In genomic region chr1:173862769-173863223, GRCh38 we compare ENCODE assay signal across 7 cellular contexts. TPM values are rescaled to one million over a fixed set of nuclear protein-coding genes. Genes with fewer than 3 reads are reported as not detected.
DNase-seq lines count a peak whose midpoint lies in the region; ATAC-seq, FAIRE-seq and TF ChIP-seq lines count a peak whose summit lies in the region.
"Had no signal": no experiment of that assay in that cellular context is flagged by ENCODE, and none has a peak within 500 bp of the region (broad histone marks: within the 10 kb centered on the region; RNA-seq: fewer than 3 reads in every experiment).

No MANE protein-coding gene starts in this region.

- TF ChIP-seq CTCF in GM12878 (IDR thresholded peaks at IDR 0.05 in 2 of 3, conservative IDR thresholded peaks at IDR 0.05 in 1 of 3; ENCODE audit: control insufficient read depth in 2 of 3, extremely low read depth in 1 of 3, insufficient read depth in 1 of 3, low read depth in 3 of 3, low read length in 3 of 3), result no peak
- no peak for TF ChIP-seq CTCF in spleen (IDR thresholded peaks at IDR 0.05 in 8 of 11, conservative IDR thresholded peaks at IDR 0.05 in 3 of 11)

- H3K4me1 ChIP-seq in Karpas-422 (ENCODE audit: low read length) (peaks cover 23% of the 10 kb centered on the region), GM12878 (ENCODE audit: control insufficient read depth, insufficient read depth, low read length) (peaks cover 4% of the 10 kb centered on the region; the same call in 1 of the 2 replicates), spleen (peaks cover 28 to 50% (median 36%) of the 10 kb centered on the region in 6 donors)

- FAIRE-seq in GM12878 (lab: Jason Lieb, UNC), result no peak

- intact Hi-C loops in GM12878 (cut with micrococcal nuclease; ENCODE audit: unreplicated experiment), result loop anchor here (10.0 kb wide), 2 partner anchors 142 to 352 kb away; no protein-coding TSS in a partner anchor
- intact Hi-C loops in spleen (cut with DNase I; ENCODE audit: low total_unique reads), result loop anchor here (10.0 kb wide), 1 partner anchor 72 kb away; no protein-coding TSS in a partner anchor
- intact Hi-C loops in left colon (cut with DNase I, micrococcal nuclease), result no loop called here

- no TSS peak for BruUV-seq in GM12878 (replicated peaks; lab: Mats Ljungman, UMichigan)

- SMC1A ChIA-PET in GM12878 (lab: Charles Lee; ENCODE audit: uncharacterized antibody, unreplicated experiment), result interaction anchor here (1.2 to 1.7 kb wide), 2 partner anchors 24 to 33 kb away, joined by 3 to 5 read pairs; no protein-coding TSS in a partner anchor

- WGBS in GM12878 (ENCODE audit: insufficient coverage, insufficient replicate concordance, low lambda C conversion rate, missing lambda C conversion rate), result 18% methylated on average over 8 of the region's 8 CpGs
- 60 to 75% (median 68%) methylated on average over 8 of the region's 8 CpGs for WGBS in spleen, 5 donors

- H4K20me1 ChIP-seq in Karpas-422 (ENCODE audit: insufficient read depth, low read depth, low read length) (peaks cover 41% of the 10 kb centered on the region), GM12878 (ENCODE audit: control insufficient read depth, insufficient read depth) (no peaks in the 10 kb centered on the region)

- no peak overlapping the region for H3K4me3 ChIP-seq in Karpas-422 (ENCODE audit: low read length)
- H3K4me3 ChIP-seq in GM12878, result peak overlapping the region; percentile 81; the same call in 1 of the 2 replicates
- no peak overlapping the region for H3K4me3 ChIP-seq in spleen

- DNase-seq in CMK (ENCODE audit: low read depth), result peak; percentile 56
- peak; percentile 65 for DNase-seq in Karpas-422
- no peak for DNase-seq in GM12878 (ENCODE audit: low read depth, low spot score)
- no peak for DNase-seq in spleen
- no peak for DNase-seq in left colon
- DNase-seq in activated CD4-positive, CD25-positive, alpha-beta regulatory T cell (lab: John Stamatoyannopoulos, UW), result no peak

- TF ChIP-seq RAD21 in GM12878 (IDR thresholded peaks at IDR 0.05; ENCODE audit: insufficient read depth, low read depth, low read length), result no peak

- H3K9me3 ChIP-seq in Karpas-422 (ENCODE audit: low read length) (no peaks in the 10 kb centered on the region), GM12878 (replicated peaks; ENCODE audit: control insufficient read depth, insufficient read depth, low read length) (no peaks in the 10 kb centered on the region), spleen (no peaks in the 10 kb centered on the region)

- H3K9ac ChIP-seq in Karpas-422 (ENCODE audit: low read length) (no peak overlapping the region), GM12878 (ENCODE audit: control insufficient read depth, insufficient read depth, low read length) (no peak overlapping the region)

- TF ChIP-seq POLR2A in GM12878 (IDR thresholded peaks at IDR 0.05; ENCODE audit: low read depth, low read length), result no peak
- no peak for TF ChIP-seq POLR2A in spleen (IDR thresholded peaks at IDR 0.05)

- H2AFZ ChIP-seq in Karpas-422 (ENCODE audit: low read length) (no peak overlapping the region), GM12878 (ENCODE audit: control insufficient read depth, low read depth, low read length) (no peak overlapping the region)

- H3K4me2 ChIP-seq in Karpas-422 (ENCODE audit: low read depth, low read length, poor library complexity, severe bottlenecking) (no peak overlapping the region), GM12878 (ENCODE audit: control insufficient read depth, insufficient read depth) (peak overlapping the region; percentile 34; the same call in 1 of the 2 replicates)

- ATAC-seq in GM12878 (peak; percentile 9; the same call in 2 of the 3 replicates), left colon (no peak)

- CTCF ChIA-PET in GM12878 (lab: Yijun Ruan, JAX), result interaction anchor here (2.0 to 3.9 kb wide), 2 partner anchors 38 to 432 kb away, joined by 4 to 15 read pairs; no protein-coding TSS in a partner anchor

- in situ Hi-C loops in GM12878 (cut with MboI), result no loop called here

- H3K27me3 ChIP-seq in Karpas-422 (ENCODE audit: low read length) (no peaks in the 10 kb centered on the region), GM12878 (replicated peaks in 1 of 2; ENCODE audit: control insufficient read depth in 2 of 2, insufficient read depth in 2 of 2, low read length in 1 of 2) (no peaks in the 10 kb centered on the region), spleen (replicated peaks in 1 of 7) (no peaks in the 10 kb centered on the region)

- H3K9me2 ChIP-seq in Karpas-422 (replicated peaks; ENCODE audit: insufficient read depth, low read length), result no peaks in the 10 kb centered on the region

- POLR2A ChIA-PET in GM12878 (lab: Charles Lee), result interaction anchor here (0.7 kb wide), 3 partner anchors 11 to 18 kb away, joined by 3 read pairs; no protein-coding TSS in a partner anchor

- H3K79me2 ChIP-seq in Karpas-422 (ENCODE audit: low read length) (peaks cover 20% of the 10 kb centered on the region), GM12878 (ENCODE audit: control insufficient read depth, insufficient read depth, low read length) (peaks cover 38% of the 10 kb centered on the region)

- peaks cover 50% of the 10 kb centered on the region for H3K36me3 ChIP-seq in Karpas-422 (ENCODE audit: insufficient read depth, low read length)
- peaks cover 4 to 31% of the 10 kb centered on the region in 2 experiments for H3K36me3 ChIP-seq in GM12878 (ENCODE audit: control insufficient read depth in 2 of 2, insufficient read depth in 2 of 2, low read length in 1 of 2)
- peaks cover 0 to 90% (median 59%) of the 10 kb centered on the region in 6 donors for H3K36me3 ChIP-seq in spleen

- H3K27ac ChIP-seq in Karpas-422 (ENCODE audit: low read length) (no peak overlapping the region), GM12878 (ENCODE audit: control insufficient read depth, insufficient read depth) (peak overlapping the region; percentile 25; the same call in 1 of the 2 replicates), spleen (peak overlapping the region in 1 of 8 donors; percentile 16)

- RAD21 ChIA-PET in GM12878 (lab: Charles Lee; ENCODE audit: unreplicated experiment), result interaction anchor here (1.2 kb wide), 1 partner anchor 355 kb away, joined by 3 read pairs; no protein-coding TSS in a partner anchor

- no peak for TF ChIP-seq EP300 in GM12878 (IDR thresholded peaks at IDR 0.05; ENCODE audit: borderline replicate concordance in 1 of 2, control insufficient read depth in 1 of 2, low read depth in 2 of 2, low read length in 2 of 2)

RNA-seq across cellular contexts. Expression of gene GAS5, which starts 5.0 kb away (rescaled TPM):
- 636 and 838 TPM in 2 replicates for total RNA-seq in Karpas-422 (2014; rRNA removed; shearing (Covaris generic); ENCODE audit: low replicate concordance)
- 994 and 1,015 TPM in 2 replicates for total RNA-seq in GM12878 (2013; cell fraction: nucleolus; rRNA removed)
- 597 and 727 TPM in 2 replicates for total RNA-seq in GM12878 (2014; rRNA removed)
- total RNA-seq in GM12878 (2014; rRNA removed; fragmentation: Illumina TruSeq; extraction: Trizol), result 722 and 746 TPM in 2 replicates
- 550 and 569 TPM in 2 replicates for total RNA-seq in GM12878 (2021)
- polyA plus RNA-seq in GM12878 (2011; ENCODE audit: low read depth), result 2,046 TPM
- 1,137 and 1,297 TPM in 2 replicates for polyA plus RNA-seq in GM12878 (2011; rRNA removed)
- polyA plus RNA-seq in GM12878 (2011; cell fraction: cytosol; rRNA removed), result 732 and 962 TPM in 2 replicates
- polyA plus RNA-seq in GM12878 (2011; cell fraction: nucleus; rRNA removed), result 885 and 889 TPM in 2 replicates
- polyA plus RNA-seq in GM12878 (2012), result 815 and 826 TPM in 2 replicates
- 810 and 918 TPM in 2 replicates for polyA plus RNA-seq in GM12878 (2014; fragmentation: Illumina TruSeq; extraction: Trizol)
- polyA plus RNA-seq in GM12878 (2014; fragmentation: Nextera tagmentation; extraction: Ambion mirVana), result 100 to 1,000 TPM; 804 to 930 TPM
- polyA plus RNA-seq in GM12878 (2014; rRNA removed), result 561 and 676 TPM in 2 replicates
- 100 to 1,000 TPM; 289 TPM for polyA plus RNA-seq in GM12878 (2016; fragmentation: Nextera tagmentation; extraction: Ambion mirVana)
- 526 and 827 TPM in 2 replicates for polyA minus RNA-seq in GM12878 (2011; rRNA and poly(A)+ RNA removed)
- 227 and 318 TPM in 2 replicates for polyA minus RNA-seq in GM12878 (2011; cell fraction: cytosol; rRNA and poly(A)+ RNA removed)
- 639 and 957 TPM in 2 replicates for polyA minus RNA-seq in GM12878 (2011; cell fraction: nucleus; rRNA and poly(A)+ RNA removed)
- 100 to 1,000 TPM; 287 to 382 (median 327) TPM for total RNA-seq in spleen
- polyA plus RNA-seq in spleen, result 1,000 to 10,000 TPM in 2 of 3 donors, 100 to 1,000 TPM in 1; 665 to 1,371 (median 1,326) TPM
- total RNA-seq in left colon, result 100 to 1,000 TPM; 241 to 261 TPM

RNA-seq across cellular contexts. Expression of gene ZBTB37, which starts 5.4 kb away (rescaled TPM):
- total RNA-seq in Karpas-422 (2014; rRNA removed; shearing (Covaris generic); ENCODE audit: low replicate concordance), result 9.7 and 15.8 TPM in 2 replicates
- total RNA-seq in GM12878 (2013; cell fraction: nucleolus; rRNA removed), result 36.9 and 37.7 TPM in 2 replicates
- 3.3 and 3.4 TPM in 2 replicates for total RNA-seq in GM12878 (2014; rRNA removed)
- total RNA-seq in GM12878 (2014; rRNA removed; fragmentation: Illumina TruSeq; extraction: Trizol), result 4.7 and 4.8 TPM in 2 replicates
- 5.2 and 5.7 TPM in 2 replicates for total RNA-seq in GM12878 (2021)
- 1.2 TPM for polyA plus RNA-seq in GM12878 (2011; ENCODE audit: low read depth)
- polyA plus RNA-seq in GM12878 (2011; rRNA removed), result 4.9 and 6.7 TPM in 2 replicates
- 2.3 TPM in 2 replicates for polyA plus RNA-seq in GM12878 (2011; cell fraction: cytosol; rRNA removed)
- 6.0 and 7.2 TPM in 2 replicates for polyA plus RNA-seq in GM12878 (2011; cell fraction: nucleus; rRNA removed)
- 1.4 TPM in 2 replicates for polyA plus RNA-seq in GM12878 (2012)
- 2.3 and 3.2 TPM in 2 replicates for polyA plus RNA-seq in GM12878 (2014; fragmentation: Illumina TruSeq; extraction: Trizol)
- polyA plus RNA-seq in GM12878 (2014; fragmentation: Nextera tagmentation; extraction: Ambion mirVana), result under 1 TPM; 0.16 to 0.29 TPM
- polyA plus RNA-seq in GM12878 (2014; rRNA removed), result 1.1 and 1.4 TPM in 2 replicates
- polyA plus RNA-seq in GM12878 (2016; fragmentation: Nextera tagmentation; extraction: Ambion mirVana), result 1 to 10 TPM in 1 of 2 experiments, under 1 TPM in 1; 0.95 to 1.6 TPM
- polyA minus RNA-seq in GM12878 (2011; rRNA and poly(A)+ RNA removed), result 18.6 and 19.6 TPM in 2 replicates
- 2.8 and 3.2 TPM in 2 replicates for polyA minus RNA-seq in GM12878 (2011; cell fraction: cytosol; rRNA and poly(A)+ RNA removed)
- 7.3 and 9.1 TPM in 2 replicates for polyA minus RNA-seq in GM12878 (2011; cell fraction: nucleus; rRNA and poly(A)+ RNA removed)
- 10 to 100 TPM; 16.4 to 29.8 (median 23.4) TPM for total RNA-seq in spleen
- polyA plus RNA-seq in spleen, result 1 to 10 TPM; 1.1 to 2.0 (median 1.3) TPM
- total RNA-seq in left colon, result 1 to 10 TPM; 7.1 to 8.4 TPM

RNA-seq across cellular contexts. Expression of gene CENPL, which starts 38.1 kb away (rescaled TPM):
- total RNA-seq in Karpas-422 (2014; rRNA removed; shearing (Covaris generic); ENCODE audit: low replicate concordance), result 15.5 and 29.3 TPM in 2 replicates
- 18.7 and 21.6 TPM in 2 replicates for total RNA-seq in GM12878 (2013; cell fraction: nucleolus; rRNA removed)
- 27.6 and 31.0 TPM in 2 replicates for total RNA-seq in GM12878 (2014; rRNA removed)
- total RNA-seq in GM12878 (2014; rRNA removed; fragmentation: Illumina TruSeq; extraction: Trizol), result 25.8 and 32.1 TPM in 2 replicates
- total RNA-seq in GM12878 (2021), result 16.5 and 19.3 TPM in 2 replicates
- 9.2 TPM for polyA plus RNA-seq in GM12878 (2011; ENCODE audit: low read depth)
- polyA plus RNA-seq in GM12878 (2011; rRNA removed), result 21.2 and 28.6 TPM in 2 replicates
- 10.7 and 11.3 TPM in 2 replicates for polyA plus RNA-seq in GM12878 (2011; cell fraction: cytosol; rRNA removed)
- polyA plus RNA-seq in GM12878 (2011; cell fraction: nucleus; rRNA removed), result 4.6 and 5.4 TPM in 2 replicates
- 9.1 and 9.9 TPM in 2 replicates for polyA plus RNA-seq in GM12878 (2012)
- 20.8 and 20.9 TPM in 2 replicates for polyA plus RNA-seq in GM12878 (2014; fragmentation: Illumina TruSeq; extraction: Trizol)
- polyA plus RNA-seq in GM12878 (2014; fragmentation: Nextera tagmentation; extraction: Ambion mirVana), result 10 to 100 TPM; 14.9 to 26.7 TPM
- 19.6 and 22.4 TPM in 2 replicates for polyA plus RNA-seq in GM12878 (2014; rRNA removed)
- polyA plus RNA-seq in GM12878 (2016; fragmentation: Nextera tagmentation; extraction: Ambion mirVana), result 10 to 100 TPM; 26.5 to 26.7 TPM
- 20.1 and 21.5 TPM in 2 replicates for polyA minus RNA-seq in GM12878 (2011; rRNA and poly(A)+ RNA removed)
- 9.2 and 9.8 TPM in 2 replicates for polyA minus RNA-seq in GM12878 (2011; cell fraction: cytosol; rRNA and poly(A)+ RNA removed)
- 10.4 and 17.9 TPM in 2 replicates for polyA minus RNA-seq in GM12878 (2011; cell fraction: nucleus; rRNA and poly(A)+ RNA removed)
- 10 to 100 TPM in 2 of 7 donors, 1 to 10 TPM in 5; 4.7 to 22.2 (median 7.9) TPM for total RNA-seq in spleen
- polyA plus RNA-seq in spleen, result 1 to 10 TPM; 2.4 to 5.7 (median 3.8) TPM
- 1 to 10 TPM; 3.2 to 6.8 TPM for total RNA-seq in left colon

RNA-seq across cellular contexts. Expression of gene DARS2, which starts 38.3 kb away (rescaled TPM):
- 23.4 and 39.3 TPM in 2 replicates for total RNA-seq in Karpas-422 (2014; rRNA removed; shearing (Covaris generic); ENCODE audit: low replicate concordance)
- 47.7 and 48.4 TPM in 2 replicates for total RNA-seq in GM12878 (2013; cell fraction: nucleolus; rRNA removed)
- total RNA-seq in GM12878 (2014; rRNA removed) (32.0 and 36.3 TPM in 2 replicates), GM12878 (2014; rRNA removed; fragmentation: Illumina TruSeq; extraction: Trizol) (40.6 and 41.6 TPM in 2 replicates), GM12878 (2021) (32.7 and 35.4 TPM in 2 replicates), spleen (10 to 100 TPM; 12.6 to 23.3 (median 18.2) TPM), left colon (10 to 100 TPM; 24.3 to 27.4 TPM)
- 11.6 TPM for polyA plus RNA-seq in GM12878 (2011; ENCODE audit: low read depth)
- polyA plus RNA-seq in GM12878 (2011; rRNA removed) (65.9 and 80.4 TPM in 2 replicates), GM12878 (2014; fragmentation: Illumina TruSeq; extraction: Trizol) (50.4 and 60.4 TPM in 2 replicates), GM12878 (2014; fragmentation: Nextera tagmentation; extraction: Ambion mirVana) (10 to 100 TPM; 23.9 to 25.2 TPM), GM12878 (2014; rRNA removed) (29.4 and 34.0 TPM in 2 replicates), GM12878 (2016; fragmentation: Nextera tagmentation; extraction: Ambion mirVana) (10 to 100 TPM; 64.2 to 69.7 TPM), spleen (1 to 10 TPM; 4.7 to 7.3 (median 6.8) TPM)
- 40.6 and 43.9 TPM in 2 replicates for polyA plus RNA-seq in GM12878 (2011; cell fraction: cytosol; rRNA removed)
- 32.0 and 33.2 TPM in 2 replicates for polyA plus RNA-seq in GM12878 (2011; cell fraction: nucleus; rRNA removed)
- polyA plus RNA-seq in GM12878 (2012), result 13.2 and 18.8 TPM in 2 replicates
- 52.7 and 59.2 TPM in 2 replicates for polyA minus RNA-seq in GM12878 (2011; rRNA and poly(A)+ RNA removed)
- 17.9 and 21.3 TPM in 2 replicates for polyA minus RNA-seq in GM12878 (2011; cell fraction: cytosol; rRNA and poly(A)+ RNA removed)
- 19.6 and 33.3 TPM in 2 replicates for polyA minus RNA-seq in GM12878 (2011; cell fraction: nucleus; rRNA and poly(A)+ RNA removed)

RNA-seq across cellular contexts. Expression of gene SERPINC1, which starts 54.3 kb away (rescaled TPM):
- total RNA-seq in Karpas-422 (2014; rRNA removed; shearing (Covaris generic); ENCODE audit: low replicate concordance), result 0.26 TPM in 1 of 2 replicates, not detected in the other
- total RNA-seq in GM12878 (2013; cell fraction: nucleolus; rRNA removed), result not detected in 2 replicates
- total RNA-seq in GM12878 (2014; rRNA removed) (not detected in 2 replicates), GM12878 (2014; rRNA removed; fragmentation: Illumina TruSeq; extraction: Trizol) (not detected in 2 replicates), GM12878 (2021) (0.44 and 0.61 TPM in 2 replicates), spleen (under 1 TPM in 2 of 7 donors, not detected in 5; 0.22 to 0.49 TPM), left colon (under 1 TPM in 1 of 2 donors, not detected in 1; 0.49 TPM)
- polyA plus RNA-seq in GM12878 (2011; ENCODE audit: low read depth), result not detected
- polyA plus RNA-seq in GM12878 (2011; rRNA removed) (not detected in 2 replicates), GM12878 (2014; fragmentation: Illumina TruSeq; extraction: Trizol) (not detected in 2 replicates), GM12878 (2014; fragmentation: Nextera tagmentation; extraction: Ambion mirVana) (under 1 TPM in 1 of 2 experiments, not detected in 1; 0.11 TPM), GM12878 (2014; rRNA removed) (not detected in 2 replicates), GM12878 (2016; fragmentation: Nextera tagmentation; extraction: Ambion mirVana) (not detected), spleen (under 1 TPM in 2 of 3 donors, not detected in 1; 0.10 to 0.12 TPM)
- polyA plus RNA-seq in GM12878 (2011; cell fraction: cytosol; rRNA removed), result not detected in 2 replicates
- 0.41 TPM in 1 of 2 replicates, not detected in the other for polyA plus RNA-seq in GM12878 (2011; cell fraction: nucleus; rRNA removed)
- not detected in 2 replicates for polyA plus RNA-seq in GM12878 (2012)
- polyA minus RNA-seq in GM12878 (2011; rRNA and poly(A)+ RNA removed), result not detected in 2 replicates
- not detected in 2 replicates for polyA minus RNA-seq in GM12878 (2011; cell fraction: cytosol; rRNA and poly(A)+ RNA removed)
- not detected in 2 replicates for polyA minus RNA-seq in GM12878 (2011; cell fraction: nucleus; rRNA and poly(A)+ RNA removed)
- total RNA-seq: fibroblast of lung had no signal
- polyA plus RNA-seq: fibroblast of lung had no signal

Comparison
In these comparisons a context has a peak if more than half of its experiments do, and no peak if none do; other contexts are left out.
1. DNase-seq: peak in CMK (single experiment) and Karpas-422 (single experiment); none in GM12878 (single experiment), spleen (single experiment), left colon (0 of 2) and activated CD4-positive, CD25-positive, alpha-beta regulatory T cell (0 of 4).
2. intact Hi-C loops: an anchor here in GM12878 (10.0 kb wide) and spleen (10.0 kb wide); none called in left colon.